Comparison of ENCODE assay signal across 3 cellular contexts in genomic region chr2:104262714-104263113, GRCh38.
"Had no signal": no experiment of that assay in that cellular context is flagged by ENCODE, and none has a peak within 500 bp of the region (broad histone marks: within the 10 kb centered on the region; RNA-seq: fewer than 3 reads in every experiment).

No MANE protein-coding gene starts in this region.

- DNase-seq: GDM1, GF-D8 had no signal

- H3K4me3 ChIP-seq: GM12878 had no signal
